In genomic region chr11:64291746-64292457, GRCh38 we compare ENCODE assay signal across 13 cellular contexts. TPM values are rescaled to one million over a fixed set of nuclear protein-coding genes. Genes with fewer than 3 reads are reported as not detected.
DNase-seq lines count a peak whose midpoint lies in the region; ATAC-seq, FAIRE-seq and TF ChIP-seq lines count a peak whose summit lies in the region.
"Had no signal": no experiment of that assay in that cellular context is flagged by ENCODE, and none has a peak within 500 bp of the region (broad histone marks: within the 10 kb centered on the region; RNA-seq: fewer than 3 reads in every experiment).

No MANE protein-coding gene starts in this region.

- H3K4me1 ChIP-seq in astrocyte (ENCODE audit: insufficient read depth, low read length): peaks cover 3% of the 10 kb centered on the region
- no peaks in the 10 kb centered on the region for H3K4me1 ChIP-seq in iPS-20b (ENCODE audit: insufficient read depth, low read length)

- H3K27ac Mint-ChIP-seq in astrocyte (ENCODE audit: unreplicated experiment): no peak overlapping the region
- H3K27ac Mint-ChIP-seq in stimulated activated memory B cell treated with anti-CD40 and anti-IgM and Interleukin-4, amounts not matched to agents 10 μg/mL and 1 μg/mL and 100 μg/mL, for 72 hours: no peak overlapping the region
- H3K27ac Mint-ChIP-seq in activated T-helper 1 cell treated with anti-CD3 and anti-CD28 coated beads, Interleukin-12 subunit alpha, Interleukin-12 subunit beta, Interleukin-2, Interleukin-4 antibody, amounts not matched to agents 30 ng/mL and 10 ng/mL and 1 ng/mL, durations not matched to agents 14 hours and 24 hours and 36 hours: no peak overlapping the region

- no peak for FAIRE-seq in astrocyte (lab: Jason Lieb, UNC)

- H2AFZ ChIP-seq in astrocyte (ENCODE audit: low read depth, low read length): no peak overlapping the region

- H3K36me3 ChIP-seq in astrocyte (ENCODE audit: insufficient read depth, low read length) (no peaks in the 10 kb centered on the region), iPS-20b (ENCODE audit: insufficient read depth, low read depth, low read length) (no peaks in the 10 kb centered on the region)

- H3K4me3 ChIP-seq in astrocyte (ENCODE audit: insufficient read depth, low read depth, low read length): peak overlapping the region; percentile 17
- H3K4me3 ChIP-seq in iPS-20b (ENCODE audit: low read length): peak overlapping the region; percentile 51; the same call in 1 of the 2 replicates

- peaks cover 4% of the 10 kb centered on the region for H3K36me3 Mint-ChIP-seq in astrocyte (ENCODE audit: low read depth, unreplicated experiment)
- H3K36me3 Mint-ChIP-seq in stimulated activated memory B cell treated with anti-CD40 and anti-IgM and Interleukin-4, amounts not matched to agents 10 μg/mL and 1 μg/mL and 100 μg/mL, for 72 hours: peaks cover 17% of the 10 kb centered on the region
- peaks cover 5% of the 10 kb centered on the region for H3K36me3 Mint-ChIP-seq in activated T-helper 1 cell treated with anti-CD3 and anti-CD28 coated beads, Interleukin-12 subunit alpha, Interleukin-12 subunit beta, Interleukin-2, Interleukin-4 antibody, amounts not matched to agents 30 ng/mL and 10 ng/mL and 1 ng/mL, durations not matched to agents 14 hours and 24 hours and 36 hours (ENCODE audit: low read depth)

- H3K9me3 ChIP-seq in astrocyte (ENCODE audit: insufficient read depth, low read depth, low read length) (no peaks in the 10 kb centered on the region), iPS-20b (ENCODE audit: insufficient read depth, low read depth, low read length) (no peaks in the 10 kb centered on the region)

- intact Hi-C loops in activated T-helper 1 cell treated with anti-CD3 and anti-CD28 coated beads, Interleukin-12 subunit alpha, Interleukin-12 subunit beta, Interleukin-2, Interleukin-4 antibody, amounts not matched to agents 30 ng/mL and 10 ng/mL and 1 ng/mL, durations not matched to agents 14 hours and 24 hours and 36 hours (cut with micrococcal nuclease): loop anchor here (1.0 kb wide), 1 partner anchor 9 kb away; no protein-coding TSS in a partner anchor

- no peaks in the 10 kb centered on the region for H3K79me2 ChIP-seq in astrocyte (ENCODE audit: insufficient read depth, low read length)

- no peak for TF ChIP-seq CTCF in astrocyte (IDR thresholded peaks at IDR 0.05; ENCODE audit: insufficient read depth, low read depth, low read length)

- H3K27ac ChIP-seq in astrocyte (ENCODE audit: low read depth, low read length) (no peak overlapping the region), iPS-20b (ENCODE audit: low read length) (no peak overlapping the region)
- H3K27ac ChIP-seq: 22Rv1 had no signal

- ATAC-seq in stimulated activated memory B cell treated with anti-CD40 and anti-IgM and Interleukin-4, amounts not matched to agents 10 μg/mL and 1 μg/mL and 100 μg/mL, for 72 hours: peak; percentile 47

- H3K4me1 Mint-ChIP-seq in astrocyte (ENCODE audit: low read depth, unreplicated experiment): peaks cover 10% of the 10 kb centered on the region
- H3K4me1 Mint-ChIP-seq in stimulated activated memory B cell treated with anti-CD40 and anti-IgM and Interleukin-4, amounts not matched to agents 10 μg/mL and 1 μg/mL and 100 μg/mL, for 72 hours: peaks cover 16% of the 10 kb centered on the region
- peaks cover 7% of the 10 kb centered on the region for H3K4me1 Mint-ChIP-seq in activated T-helper 1 cell treated with anti-CD3 and anti-CD28 coated beads, Interleukin-12 subunit alpha, Interleukin-12 subunit beta, Interleukin-2, Interleukin-4 antibody, amounts not matched to agents 30 ng/mL and 10 ng/mL and 1 ng/mL, durations not matched to agents 14 hours and 24 hours and 36 hours (ENCODE audit: low read depth)

- no peak overlapping the region for H3K9ac ChIP-seq in astrocyte (ENCODE audit: low read length)
- H3K9ac ChIP-seq in iPS-20b (ENCODE audit: low read depth, low read length): no peak overlapping the region

- H3K27me3 ChIP-seq in astrocyte (ENCODE audit: insufficient read depth, low read length) (peaks cover 56% of the 10 kb centered on the region), iPS-20b (ENCODE audit: insufficient read depth, low read length) (peaks cover 88% of the 10 kb centered on the region)

- peaks cover 46% of the 10 kb centered on the region for H3K27me3 Mint-ChIP-seq in astrocyte (ENCODE audit: low read depth, unreplicated experiment)
- peaks cover 61% of the 10 kb centered on the region for H3K27me3 Mint-ChIP-seq in stimulated activated memory B cell treated with anti-CD40 and anti-IgM and Interleukin-4, amounts not matched to agents 10 μg/mL and 1 μg/mL and 100 μg/mL, for 72 hours
- H3K27me3 Mint-ChIP-seq in activated T-helper 1 cell treated with anti-CD3 and anti-CD28 coated beads, Interleukin-12 subunit alpha, Interleukin-12 subunit beta, Interleukin-2, Interleukin-4 antibody, amounts not matched to agents 30 ng/mL and 10 ng/mL and 1 ng/mL, durations not matched to agents 14 hours and 24 hours and 36 hours (ENCODE audit: insufficient read depth): peaks cover 58% of the 10 kb centered on the region

- peak overlapping the region; percentile 72 for H3K4me2 ChIP-seq in astrocyte (ENCODE audit: low read length)

- no peak overlapping the region for H3K4me3 Mint-ChIP-seq in astrocyte (ENCODE audit: unreplicated experiment)
- peak overlapping the region; percentile 68 for H3K4me3 Mint-ChIP-seq in stimulated activated memory B cell treated with anti-CD40 and anti-IgM and Interleukin-4, amounts not matched to agents 10 μg/mL and 1 μg/mL and 100 μg/mL, for 72 hours
- H3K4me3 Mint-ChIP-seq in activated T-helper 1 cell treated with anti-CD3 and anti-CD28 coated beads, Interleukin-12 subunit alpha, Interleukin-12 subunit beta, Interleukin-2, Interleukin-4 antibody, amounts not matched to agents 30 ng/mL and 10 ng/mL and 1 ng/mL, durations not matched to agents 14 hours and 24 hours and 36 hours: no peak overlapping the region

- DNase-seq in NCI-H1417 (lab: John Stamatoyannopoulos, UW) (peak in 2 of 3 experiments; percentile 22 to 34), NCI-H1417 treated with DMSO at 0.1 percent for 48 hours (lab: John Stamatoyannopoulos, UW) (no peak), astrocyte (ENCODE audit: low read depth) (no peak), OCI-M1 (lab: John Stamatoyannopoulos, UW) (no peak), NCI-H1092 (lab: John Stamatoyannopoulos, UW) (no peak)
- DNase-seq in activated T-helper 1 cell treated with anti-CD3 and anti-CD28 coated beads, Interleukin-12 subunit alpha, Interleukin-12 subunit beta, Interleukin-2, Interleukin-4 antibody, amounts not matched to agents 30 ng/mL and 10 ng/mL and 1 ng/mL, durations not matched to agents 14 hours and 24 hours and 36 hours (ENCODE audit: low spot score): no peak
- DNase-seq: activated effector memory CD4-positive, alpha-beta T cell treated with Interleukin-2 at 50 U/mL for 16 hours; SHP77; stimulated activated CD4-positive, alpha-beta T cell treated with anti-CD3 and anti-CD28 coated beads, Interleukin-2, amount 100 ng/mL, for 48 hours had no signal

- H3K9me3 Mint-ChIP-seq in astrocyte (ENCODE audit: unreplicated experiment): no peaks in the 10 kb centered on the region
- H3K9me3 Mint-ChIP-seq in stimulated activated memory B cell treated with anti-CD40 and anti-IgM and Interleukin-4, amounts not matched to agents 10 μg/mL and 1 μg/mL and 100 μg/mL, for 72 hours: no peaks in the 10 kb centered on the region
- no peaks in the 10 kb centered on the region for H3K9me3 Mint-ChIP-seq in activated T-helper 1 cell treated with anti-CD3 and anti-CD28 coated beads, Interleukin-12 subunit alpha, Interleukin-12 subunit beta, Interleukin-2, Interleukin-4 antibody, amounts not matched to agents 30 ng/mL and 10 ng/mL and 1 ng/mL, durations not matched to agents 14 hours and 24 hours and 36 hours

- peaks cover 31% of the 10 kb centered on the region for H4K20me1 ChIP-seq in astrocyte (ENCODE audit: insufficient read depth, low read length)

RNA-seq across cellular contexts. Expression of gene KCNK4, which starts 0.8 kb away (rescaled TPM):
- total RNA-seq in astrocyte: 0.52 TPM in 1 of 2 replicates, not detected in the other
- 0.16 and 0.29 TPM in 2 replicates for total RNA-seq in activated T-helper 1 cell treated with anti-CD3 and anti-CD28 coated beads, Interleukin-12 subunit alpha, Interleukin-12 subunit beta, Interleukin-2, Interleukin-4 antibody, amounts not matched to agents 30 ng/mL and 10 ng/mL and 1 ng/mL, durations not matched to agents 14 hours and 24 hours and 36 hours

RNA-seq across cellular contexts. Expression of gene GPR137, which starts 6.3 kb away (rescaled TPM):
- 46.8 and 48.5 TPM in 2 replicates for total RNA-seq in astrocyte
- total RNA-seq in activated T-helper 1 cell treated with anti-CD3 and anti-CD28 coated beads, Interleukin-12 subunit alpha, Interleukin-12 subunit beta, Interleukin-2, Interleukin-4 antibody, amounts not matched to agents 30 ng/mL and 10 ng/mL and 1 ng/mL, durations not matched to agents 14 hours and 24 hours and 36 hours: 35.3 and 41.8 TPM in 2 replicates

RNA-seq across cellular contexts. Expression of gene BAD, which starts 7.4 kb away (rescaled TPM):
- total RNA-seq in astrocyte: 43.6 and 46.6 TPM in 2 replicates
- 30.1 and 38.0 TPM in 2 replicates for total RNA-seq in activated T-helper 1 cell treated with anti-CD3 and anti-CD28 coated beads, Interleukin-12 subunit alpha, Interleukin-12 subunit beta, Interleukin-2, Interleukin-4 antibody, amounts not matched to agents 30 ng/mL and 10 ng/mL and 1 ng/mL, durations not matched to agents 14 hours and 24 hours and 36 hours

RNA-seq across cellular contexts. Expression of gene CATSPERZ, which starts 8.3 kb away (rescaled TPM):
- total RNA-seq in astrocyte: not detected in 2 replicates
- total RNA-seq in activated T-helper 1 cell treated with anti-CD3 and anti-CD28 coated beads, Interleukin-12 subunit alpha, Interleukin-12 subunit beta, Interleukin-2, Interleukin-4 antibody, amounts not matched to agents 30 ng/mL and 10 ng/mL and 1 ng/mL, durations not matched to agents 14 hours and 24 hours and 36 hours: 0.47 TPM in 1 of 2 replicates, not detected in the other
- total RNA-seq: M059J had no signal

RNA-seq across cellular contexts. Expression of gene ESRRA, which starts 13.4 kb away (rescaled TPM):
- 25.0 and 26.3 TPM in 2 replicates for total RNA-seq in astrocyte
- 64.4 and 67.3 TPM in 2 replicates for total RNA-seq in activated T-helper 1 cell treated with anti-CD3 and anti-CD28 coated beads, Interleukin-12 subunit alpha, Interleukin-12 subunit beta, Interleukin-2, Interleukin-4 antibody, amounts not matched to agents 30 ng/mL and 10 ng/mL and 1 ng/mL, durations not matched to agents 14 hours and 24 hours and 36 hours

Comparison
In these comparisons a context has a peak if more than half of its experiments do, and no peak if none do; other contexts are left out.
1. DNase-seq: peak in NCI-H1417 (2 of 3); none in NCI-H1417 treated with DMSO at 0.1 percent for 48 hours (single experiment), astrocyte (single experiment), activated T-helper 1 cell treated with anti-CD3 and anti-CD28 coated beads, Interleukin-12 subunit alpha, Interleukin-12 subunit beta, Interleukin-2, Interleukin-4 antibody, amounts not matched to agents 30 ng/mL and 10 ng/mL and 1 ng/mL, durations not matched to agents 14 hours and 24 hours and 36 hours (single experiment), OCI-M1 (single experiment) and NCI-H1092 (single experiment).